In the genomic region with DNA sequence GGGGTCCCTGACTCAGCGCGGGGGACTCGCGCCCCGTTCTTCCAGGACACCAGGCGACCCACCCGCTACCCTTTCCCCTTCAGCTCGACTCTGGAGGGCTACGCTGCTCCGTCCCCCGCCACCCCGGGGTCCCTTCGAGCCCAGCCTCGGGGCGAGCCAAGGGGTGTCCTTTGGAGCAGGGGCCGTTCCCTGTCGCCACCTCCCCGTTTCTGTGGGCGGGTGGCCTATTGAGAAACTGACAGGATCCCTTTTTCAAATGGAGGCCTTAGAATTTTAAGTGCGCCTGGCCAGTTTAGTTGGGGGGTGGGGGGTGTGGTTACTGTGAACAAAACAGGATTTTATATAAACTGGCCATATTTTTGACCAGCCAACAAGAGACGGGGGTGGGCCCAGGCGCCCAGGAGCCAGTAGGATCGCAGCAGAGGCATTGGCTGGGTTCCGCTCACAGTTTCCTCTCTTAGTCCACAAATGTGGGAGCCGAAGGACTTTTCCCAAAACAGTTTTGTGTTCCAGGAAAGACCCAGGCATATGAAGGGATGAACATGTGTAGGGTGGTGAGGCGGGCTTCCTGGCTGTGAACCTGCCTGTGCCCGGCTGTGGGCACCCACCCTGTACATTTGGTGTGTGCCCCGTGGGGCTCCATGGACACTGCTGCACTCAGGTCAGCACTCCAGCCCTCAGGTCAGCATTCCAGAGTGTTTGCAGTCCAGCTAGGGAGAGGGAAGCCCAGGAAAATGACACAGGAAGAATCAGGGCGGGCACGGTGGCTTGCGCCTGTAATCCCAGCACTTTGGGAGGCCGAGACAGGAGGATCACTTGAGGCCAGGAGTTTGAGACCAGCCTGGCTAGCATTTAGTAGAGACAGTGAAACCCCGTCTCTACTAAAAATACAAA, we compare ENCODE assay signal across 8 cellular contexts. TPM values are rescaled to one million over a fixed set of nuclear protein-coding genes. Genes with fewer than 3 reads are reported as not detected.
DNase-seq lines count a peak whose midpoint lies in the region; ATAC-seq and TF ChIP-seq lines count a peak whose summit lies in the region.

No MANE protein-coding gene starts in this region.

- H3K9me3 ChIP-seq in mesodermal cell (ENCODE audit: control insufficient read depth, low read length) (no peaks in the 10 kb centered on the region), tibial nerve (no peaks in the 10 kb centered on the region)

- peaks cover 7 to 8% of the 10 kb centered on the region in 2 donors for H3K4me1 Mint-ChIP-seq in effector memory CD8-positive, alpha-beta T cell (ENCODE audit: low read depth in 2 of 2)
- peaks cover 11% of the 10 kb centered on the region for H3K4me1 Mint-ChIP-seq in activated T-helper 2 cell treated with anti-CD3 and anti-CD28 coated beads, Interferon-gamma antibody, Interleukin-2, Interleukin-4, amounts not matched to agents 10 μg/mL and 5 μg/mL and 100 μg/mL, durations not matched to agents 14 hours and 24 hours and 36 hours (ENCODE audit: low read depth)

- DNase-seq in DMS79 (lab: John Stamatoyannopoulos, UW) = peak; percentile 10
- peak; percentile 49 for DNase-seq in NCI-H774 (lab: John Stamatoyannopoulos, UW)
- no peak for DNase-seq in effector memory CD8-positive, alpha-beta T cell
- peak; percentile 87 to 90 for DNase-seq in tibial nerve (ENCODE audit: low spot score in 2 of 2)
- DNase-seq in activated T-helper 2 cell treated with anti-CD3 and anti-CD28 coated beads, Interferon-gamma antibody, Interleukin-2, Interleukin-4, amounts not matched to agents 10 μg/mL and 5 μg/mL and 100 μg/mL, durations not matched to agents 14 hours and 24 hours and 36 hours (ENCODE audit: low spot score) = no peak

- H3K27me3 Mint-ChIP-seq in effector memory CD8-positive, alpha-beta T cell = peaks cover 30 to 64% of the 10 kb centered on the region in 2 donors
- H3K27me3 Mint-ChIP-seq in activated T-helper 2 cell treated with anti-CD3 and anti-CD28 coated beads, Interferon-gamma antibody, Interleukin-2, Interleukin-4, amounts not matched to agents 10 μg/mL and 5 μg/mL and 100 μg/mL, durations not matched to agents 14 hours and 24 hours and 36 hours (ENCODE audit: low read depth) = peaks cover 29% of the 10 kb centered on the region

- no peaks in the 10 kb centered on the region for H3K36me3 Mint-ChIP-seq in effector memory CD8-positive, alpha-beta T cell (ENCODE audit: insufficient read depth)
- H3K36me3 Mint-ChIP-seq in activated T-helper 2 cell treated with anti-CD3 and anti-CD28 coated beads, Interferon-gamma antibody, Interleukin-2, Interleukin-4, amounts not matched to agents 10 μg/mL and 5 μg/mL and 100 μg/mL, durations not matched to agents 14 hours and 24 hours and 36 hours (ENCODE audit: low read depth) = no peaks in the 10 kb centered on the region

- no peak for TF ChIP-seq CTCF in tibial nerve (IDR thresholded peaks at IDR 0.05)

- no peaks in the 10 kb centered on the region for H3K27me3 ChIP-seq in tibial nerve

- no peaks in the 10 kb centered on the region for H3K9me3 Mint-ChIP-seq in effector memory CD8-positive, alpha-beta T cell
- no peaks in the 10 kb centered on the region for H3K9me3 Mint-ChIP-seq in activated T-helper 2 cell treated with anti-CD3 and anti-CD28 coated beads, Interferon-gamma antibody, Interleukin-2, Interleukin-4, amounts not matched to agents 10 μg/mL and 5 μg/mL and 100 μg/mL, durations not matched to agents 14 hours and 24 hours and 36 hours

- H3K36me3 ChIP-seq in mesodermal cell (ENCODE audit: control insufficient read depth, insufficient read depth, low read length) = peaks cover 6% of the 10 kb centered on the region
- H3K36me3 ChIP-seq in tibial nerve = no peaks in the 10 kb centered on the region

- H3K4me3 ChIP-seq in mesodermal cell (ENCODE audit: extremely low read depth, insufficient read depth, low read length, poor library complexity, severe bottlenecking) (peak overlapping the region; percentile 60), tibial nerve (peak overlapping the region; percentile 67 to 98 (median 78))

- WGBS in mesodermal cell (ENCODE audit: insufficient coverage in 2 of 2), 2 experiments = 39 to 46% methylated on average over 25 to 28 of the region's 33 CpGs
- 13 to 19% methylated on average over 20 to 33 of the region's 33 CpGs for WGBS in tibial nerve, 2 donors

- H3K4me3 Mint-ChIP-seq in effector memory CD8-positive, alpha-beta T cell = peak overlapping the region; percentile 4
- H3K4me3 Mint-ChIP-seq in activated T-helper 2 cell treated with anti-CD3 and anti-CD28 coated beads, Interferon-gamma antibody, Interleukin-2, Interleukin-4, amounts not matched to agents 10 μg/mL and 5 μg/mL and 100 μg/mL, durations not matched to agents 14 hours and 24 hours and 36 hours (ENCODE audit: low read depth) = no peak overlapping the region

- no peak overlapping the region for H3K27ac Mint-ChIP-seq in effector memory CD8-positive, alpha-beta T cell
- no peak overlapping the region for H3K27ac Mint-ChIP-seq in activated T-helper 2 cell treated with anti-CD3 and anti-CD28 coated beads, Interferon-gamma antibody, Interleukin-2, Interleukin-4, amounts not matched to agents 10 μg/mL and 5 μg/mL and 100 μg/mL, durations not matched to agents 14 hours and 24 hours and 36 hours

- peak in 1 of 2 donors; percentile 86 for TF ChIP-seq EP300 in tibial nerve (IDR thresholded peaks at IDR 0.05)

- peak overlapping the region; percentile 41 for H3K27ac ChIP-seq in mesodermal cell (ENCODE audit: low read depth, low read length, severe bottlenecking)
- H3K27ac ChIP-seq in tibial nerve = peak overlapping the region; percentile 82 to 100 (median 96)

- TF ChIP-seq POLR2A in tibial nerve (IDR thresholded peaks at IDR 0.05) = peak; percentile 37 to 60

- intact Hi-C loops in activated T-helper 2 cell treated with anti-CD3 and anti-CD28 coated beads, Interferon-gamma antibody, Interleukin-2, Interleukin-4, amounts not matched to agents 10 μg/mL and 5 μg/mL and 100 μg/mL, durations not matched to agents 14 hours and 24 hours and 36 hours (cut with micrococcal nuclease) = loop anchor here (10.0 kb wide), 1 partner anchor 61 kb away; no protein-coding TSS in a partner anchor

- no peak for ATAC-seq in effector memory CD8-positive, alpha-beta T cell (replicated peaks)
- ATAC-seq in HG03139 (IDR thresholded peaks at IDR 0.05; ENCODE audit: unreplicated experiment) = no peak
- ATAC-seq in GM21528 (IDR thresholded peaks at IDR 0.05; ENCODE audit: low FRiP score, unreplicated experiment) = no peak

- H3K4me1 ChIP-seq in mesodermal cell (ENCODE audit: control insufficient read depth, insufficient read depth, low read length, poor library complexity, severe bottlenecking) = peaks cover 20% of the 10 kb centered on the region
- peaks cover 0 to 49% (median 30%) of the 10 kb centered on the region in 4 donors for H3K4me1 ChIP-seq in tibial nerve

RNA-seq across cellular contexts. Expression of gene TIMP2, which starts 0.7 kb away (rescaled TPM):
- polyA plus RNA-seq in mesodermal cell (2013, experiment 1 of 2) = 79.6 TPM
- polyA plus RNA-seq in mesodermal cell (2013, experiment 2 of 2) = 74.1 TPM
- total RNA-seq in tibial nerve = 100 to 1,000 TPM; 187 to 456 (median 339) TPM
- total RNA-seq in activated T-helper 2 cell treated with anti-CD3 and anti-CD28 coated beads, Interferon-gamma antibody, Interleukin-2, Interleukin-4, amounts not matched to agents 10 μg/mL and 5 μg/mL and 100 μg/mL, durations not matched to agents 14 hours and 24 hours and 36 hours = 0.71 and 0.84 TPM in 2 replicates

RNA-seq across cellular contexts. Expression of gene CEP295NL, which starts 22.9 kb away (rescaled TPM):
- polyA plus RNA-seq in mesodermal cell (2013, experiment 1 of 2) = 0.33 TPM
- polyA plus RNA-seq in mesodermal cell (2013, experiment 2 of 2) = 0.40 TPM
- 10 to 100 TPM in 2 of 4 donors, 1 to 10 TPM in 2; 6.5 to 35.1 (median 9.9) TPM for total RNA-seq in tibial nerve
- not detected in 2 replicates for total RNA-seq in activated T-helper 2 cell treated with anti-CD3 and anti-CD28 coated beads, Interferon-gamma antibody, Interleukin-2, Interleukin-4, amounts not matched to agents 10 μg/mL and 5 μg/mL and 100 μg/mL, durations not matched to agents 14 hours and 24 hours and 36 hours

RNA-seq across cellular contexts. Expression of gene LGALS3BP, which starts 53.8 kb away (rescaled TPM):
- polyA plus RNA-seq in mesodermal cell (2013, experiment 1 of 2) = 18.2 TPM
- polyA plus RNA-seq in mesodermal cell (2013, experiment 2 of 2) = 17.5 TPM
- total RNA-seq in tibial nerve = 100 to 1,000 TPM; 191 to 392 (median 296) TPM
- total RNA-seq in activated T-helper 2 cell treated with anti-CD3 and anti-CD28 coated beads, Interferon-gamma antibody, Interleukin-2, Interleukin-4, amounts not matched to agents 10 μg/mL and 5 μg/mL and 100 μg/mL, durations not matched to agents 14 hours and 24 hours and 36 hours = 57.5 and 59.3 TPM in 2 replicates

Comparison
In these comparisons a context has a peak if more than half of its experiments do, and no peak if none do; other contexts are left out.
1. DNase-seq: peak in DMS79 (single experiment), NCI-H774 (single experiment) and tibial nerve (2 of 2); none in effector memory CD8-positive, alpha-beta T cell (0 of 3) and activated T-helper 2 cell treated with anti-CD3 and anti-CD28 coated beads, Interferon-gamma antibody, Interleukin-2, Interleukin-4, amounts not matched to agents 10 μg/mL and 5 μg/mL and 100 μg/mL, durations not matched to agents 14 hours and 24 hours and 36 hours (single experiment).
2. RNA of gene TIMP2, which starts 0.7 kb away (total RNA-seq): 187 to 456 TPM in tibial nerve; 0.71 to 0.84 TPM in activated T-helper 2 cell treated with anti-CD3 and anti-CD28 coated beads, Interferon-gamma antibody, Interleukin-2, Interleukin-4, amounts not matched to agents 10 μg/mL and 5 μg/mL and 100 μg/mL, durations not matched to agents 14 hours and 24 hours and 36 hours; every median in the first group is over 100 times any median in the second.